ENCODE assay signal across 1 cellular context in genomic region chr17:39951924-39952664, GRCh38.
A peak's percentile ranks its signal among the peaks of the same experiment; 100 is the strongest.
TF ChIP-seq lines count a peak whose summit lies in the region.

No MANE protein-coding gene starts in this region.

TF ChIP-seq in IMR-90, 13 proteins besides CTCF, POLR2A, EP300 and RAD21:
- TF ChIP-seq MAFK (IDR thresholded peaks at IDR 0.05; ENCODE audit: low read depth, low read length) = peak; percentile 54; the same call in 1 of the 2 replicates
- no peak for TF ChIP-seq RCOR1 (IDR thresholded peaks at IDR 0.05; ENCODE audit: insufficient replicate concordance, low read length)
- TF ChIP-seq FOS (IDR thresholded peaks at IDR 0.05; ENCODE audit: low read depth, low read length) = no peak
- TF ChIP-seq SMC3 (IDR thresholded peaks at IDR 0.05; ENCODE audit: low read depth, low read length) = no peak
- TF ChIP-seq MAZ (IDR thresholded peaks at IDR 0.05; ENCODE audit: borderline replicate concordance, low read depth, low read length) = no peak
- no peak for TF ChIP-seq NFE2L2 (IDR thresholded peaks at IDR 0.05; ENCODE audit: low read depth, low read length)
- no peak for TF ChIP-seq MXI1 (IDR thresholded peaks at IDR 0.05; ENCODE audit: borderline replicate concordance, low read depth, low read length)
- TF ChIP-seq BHLHE40 (IDR thresholded peaks at IDR 0.05; ENCODE audit: low read depth, low read length) = no peak
- no peak for TF ChIP-seq CEBPB (IDR thresholded peaks at IDR 0.05; ENCODE audit: low read depth, low read length)
TF ChIP-seq in IMR-90: peak in this region for 1.
